Comparison of ENCODE assay signal across 1 cellular context in genomic region chr6:31139599-31139998, GRCh38.
TF ChIP-seq lines count a peak whose summit lies in the region.

No MANE protein-coding gene starts in this region.

TF ChIP-seq in IMR-90, 13 proteins besides CTCF, POLR2A, EP300 and RAD21:
- no peak for TF ChIP-seq CHD1 (IDR thresholded peaks at IDR 0.05; ENCODE audit: low read depth, low read length)
- no peak for TF ChIP-seq MAFK (IDR thresholded peaks at IDR 0.05; ENCODE audit: low read depth, low read length)
- TF ChIP-seq, protein P1, sequence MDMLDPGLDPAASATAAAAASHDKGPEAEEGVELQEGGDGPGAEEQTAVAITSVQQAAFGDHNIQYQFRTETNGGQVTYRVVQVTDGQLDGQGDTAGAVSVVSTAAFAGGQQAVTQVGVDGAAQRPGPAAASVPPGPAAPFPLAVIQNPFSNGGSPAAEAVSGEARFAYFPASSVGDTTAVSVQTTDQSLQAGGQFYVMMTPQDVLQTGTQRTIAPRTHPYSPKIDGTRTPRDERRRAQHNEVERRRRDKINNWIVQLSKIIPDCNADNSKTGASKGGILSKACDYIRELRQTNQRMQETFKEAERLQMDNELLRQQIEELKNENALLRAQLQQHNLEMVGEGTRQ (IDR thresholded peaks at IDR 0.05; ENCODE audit: low read depth, low read length), result no peak
- TF ChIP-seq BHLHE40 (IDR thresholded peaks at IDR 0.05; ENCODE audit: low read depth, low read length), result no peak
- no peak for TF ChIP-seq FOS (IDR thresholded peaks at IDR 0.05; ENCODE audit: low read depth, low read length)
- TF ChIP-seq CEBPB (IDR thresholded peaks at IDR 0.05; ENCODE audit: low read depth, low read length), result no peak
TF ChIP-seq in IMR-90: peak in this region for 0.
